Comparison of ENCODE assay signal across 11 cellular contexts in genomic region chr19:3509566-3509989, GRCh38. TPM values are rescaled to one million over a fixed set of nuclear protein-coding genes. Genes with fewer than 3 reads are reported as not detected.
A peak's percentile ranks its signal among the peaks of the same experiment; 100 is the strongest.
DNase-seq lines count a peak whose midpoint lies in the region; ATAC-seq and TF ChIP-seq lines count a peak whose summit lies in the region.
"Had no signal": no experiment of that assay in that cellular context is flagged by ENCODE, and none has a peak within 500 bp of the region (broad histone marks: within the 10 kb centered on the region; RNA-seq: fewer than 3 reads in every experiment).

No MANE protein-coding gene starts in this region.

- peaks cover 64% of the 10 kb centered on the region for H4K20me1 ChIP-seq in osteoblast (ENCODE audit: insufficient read depth, low read length)

- POLR2A ChIA-PET in RWPE1 (lab: Yijun Ruan, JAX; ENCODE audit: low non-redundant PET): no interaction called here

- BruUV-seq in Calu3 (replicated peaks; lab: Mats Ljungman, UMichigan): no TSS peak

- peak overlapping the region; percentile 53 for H3K4me2 ChIP-seq in osteoblast (ENCODE audit: insufficient read depth, low read length)

- no peaks in the 10 kb centered on the region for H3K27me3 ChIP-seq in osteoblast (ENCODE audit: insufficient read depth, low read length)
- H3K27me3 ChIP-seq: uterus had no signal

- no peak overlapping the region for H3K4me3 ChIP-seq in osteoblast (ENCODE audit: insufficient read depth, low read length)
- H3K4me3 ChIP-seq: skin epidermis, uterus had no signal

- H3K27ac Mint-ChIP-seq in Calu3 (ENCODE audit: unreplicated experiment): no peak overlapping the region
- H3K27ac Mint-ChIP-seq in central memory CD8-positive, alpha-beta T cell (ENCODE audit: low read depth): peak overlapping the region; percentile 20

- no peak for ATAC-seq in central memory CD8-positive, alpha-beta T cell (replicated peaks; ENCODE audit: extremely low read depth, poor library complexity, severe bottlenecking)
- ATAC-seq in GM21381 (IDR thresholded peaks at IDR 0.05; ENCODE audit: unreplicated experiment) (no peak), HG02938 (IDR thresholded peaks at IDR 0.05; ENCODE audit: unreplicated experiment) (no peak)
- ATAC-seq: Panc1 had no signal

- intact Hi-C loops in Calu3 (cut with micrococcal nuclease; ENCODE audit: unreplicated experiment): no loop called here

- no peak for TF ChIP-seq CTCF in Calu3 (IDR thresholded peaks at IDR 0.05; ENCODE audit: unreplicated experiment)
- TF ChIP-seq CTCF in RWPE1 (conservative IDR thresholded peaks at IDR 0.05; ENCODE audit: low read depth): no peak
- TF ChIP-seq CTCF in osteoblast (IDR thresholded peaks at IDR 0.05; ENCODE audit: extremely low read depth, low read depth, low read length): no peak

- H3K9me3 ChIP-seq in osteoblast (ENCODE audit: low read depth, low read length): no peaks in the 10 kb centered on the region
- H3K9me3 ChIP-seq: uterus had no signal

- peak overlapping the region; percentile 91 for H3K27ac ChIP-seq in RWPE1
- peak overlapping the region; percentile 56 for H3K27ac ChIP-seq in osteoblast (ENCODE audit: low read depth, low read length)
- H3K27ac ChIP-seq: uterus had no signal

- H3K79me2 ChIP-seq in osteoblast (ENCODE audit: insufficient read depth, low read length): peaks cover 84% of the 10 kb centered on the region

- H3K9me3 Mint-ChIP-seq in Calu3 (ENCODE audit: low read depth, unreplicated experiment): no peaks in the 10 kb centered on the region
- H3K9me3 Mint-ChIP-seq in central memory CD8-positive, alpha-beta T cell: no peaks in the 10 kb centered on the region

- H3K36me3 Mint-ChIP-seq in Calu3 (ENCODE audit: insufficient read depth, unreplicated experiment): peaks cover 34% of the 10 kb centered on the region
- H3K36me3 Mint-ChIP-seq in central memory CD8-positive, alpha-beta T cell (ENCODE audit: insufficient read depth): peaks cover 21% of the 10 kb centered on the region

- H3K4me1 ChIP-seq in osteoblast (ENCODE audit: insufficient read depth, low read length): peaks cover 32% of the 10 kb centered on the region

- peak overlapping the region; percentile 9 for H3K4me3 Mint-ChIP-seq in Calu3 (ENCODE audit: low read depth, unreplicated experiment)
- H3K4me3 Mint-ChIP-seq in central memory CD8-positive, alpha-beta T cell: peak overlapping the region; percentile 62

- H3K36me3 ChIP-seq in osteoblast (ENCODE audit: insufficient read depth, low read length): peaks cover 14% of the 10 kb centered on the region
- H3K36me3 ChIP-seq: uterus had no signal

- peaks cover 8% of the 10 kb centered on the region for H3K4me1 Mint-ChIP-seq in Calu3 (ENCODE audit: low read depth, unreplicated experiment)
- H3K4me1 Mint-ChIP-seq in central memory CD8-positive, alpha-beta T cell: peaks cover 68% of the 10 kb centered on the region

- H2AFZ ChIP-seq in osteoblast (ENCODE audit: low read length): no peak overlapping the region

- CTCF ChIA-PET in Calu3 (lab: Charles Lee) (interaction anchor here (0.7 kb wide), 1 partner anchor 27 kb away, joined by 3 read pairs; no protein-coding TSS in a partner anchor), RWPE1 (lab: Yijun Ruan, JAX) (no interaction called here)

- DNase-seq in Calu3 (no peak), RWPE1 (ENCODE audit: low spot score) (peak; percentile 42), osteoblast (ENCODE audit: insufficient read length, low spot score, missing footprints) (peak; percentile 97), NCI-H226 (no peak), H4 (ENCODE audit: low spot score) (no peak)
- no peak for DNase-seq in central memory CD8-positive, alpha-beta T cell (ENCODE audit: low spot score in 2 of 2)
- DNase-seq: uterus had no signal

- H3K27me3 Mint-ChIP-seq in Calu3 (ENCODE audit: unreplicated experiment): no peaks in the 10 kb centered on the region
- no peaks in the 10 kb centered on the region for H3K27me3 Mint-ChIP-seq in central memory CD8-positive, alpha-beta T cell

RNA-seq across cellular contexts. Expression of gene FZR1, which starts 3.5 kb away (rescaled TPM):
- 33.1 and 34.5 TPM in 2 replicates for total RNA-seq in Calu3 (2022)
- total RNA-seq in osteoblast: 36.6 and 39.5 TPM in 2 replicates
- total RNA-seq in H4 (2014; rRNA removed; shearing (Covaris generic)): 20.0 and 24.3 TPM in 2 replicates

RNA-seq across cellular contexts. Expression of gene DOHH, which starts 9.1 kb away (rescaled TPM):
- total RNA-seq in Calu3 (2022): 10.9 and 11.6 TPM in 2 replicates
- 7.7 and 8.3 TPM in 2 replicates for total RNA-seq in osteoblast
- total RNA-seq in H4 (2014; rRNA removed; shearing (Covaris generic)): 6.9 and 11.0 TPM in 2 replicates

RNA-seq across cellular contexts. Expression of gene SMIM44, which starts 26.3 kb away (rescaled TPM):
- not detected in 2 replicates for total RNA-seq in Calu3 (2022)
- total RNA-seq in osteoblast: not detected in 2 replicates
- total RNA-seq in H4 (2014; rRNA removed; shearing (Covaris generic)): not detected in 2 replicates
- total RNA-seq: uterus had no signal

RNA-seq across cellular contexts. Expression of gene SMIM24, which starts 29.3 kb away (rescaled TPM):
- total RNA-seq in Calu3 (2022) (1.5 and 6.3 TPM in 2 replicates), osteoblast (not detected in 2 replicates)
- total RNA-seq in H4 (2014; rRNA removed; shearing (Covaris generic)): not detected in 2 replicates

RNA-seq across cellular contexts. Expression of gene TEKTIP1, which starts 29.4 kb away (rescaled TPM):
- total RNA-seq in Calu3 (2022) (1.4 and 2.7 TPM in 2 replicates), osteoblast (not detected in 2 replicates)
- total RNA-seq in H4 (2014; rRNA removed; shearing (Covaris generic)): not detected in 2 replicates

Comparison
In these comparisons a context has a peak if more than half of its experiments do, and no peak if none do; other contexts are left out.
1. DNase-seq: peak in RWPE1 (single experiment) and osteoblast (single experiment); none in Calu3 (single experiment), central memory CD8-positive, alpha-beta T cell (0 of 2), NCI-H226 (single experiment) and H4 (single experiment).